Comparison of ENCODE assay signal across 30 cellular contexts in the genomic region with DNA sequence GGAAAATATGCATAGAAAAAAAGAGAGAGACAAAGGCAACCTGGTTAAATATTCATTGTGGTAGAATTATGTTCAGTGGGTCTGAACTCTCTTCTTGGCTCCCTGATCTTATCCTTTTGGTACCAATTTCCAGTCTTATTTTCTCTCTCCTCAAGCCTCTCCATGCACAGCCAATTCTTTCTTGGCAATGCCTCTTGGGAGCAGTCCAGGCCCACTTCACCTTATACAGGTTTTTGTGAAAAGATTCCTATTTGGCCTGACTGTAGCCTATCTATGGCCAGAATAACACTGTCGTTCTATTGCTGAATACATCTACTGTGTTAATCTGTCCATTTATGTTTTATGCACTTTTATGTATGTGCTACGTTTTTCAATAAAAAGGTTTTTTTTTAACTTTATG.
"Had no signal": no experiment of that assay in that cellular context is flagged by ENCODE, and none has a peak within 500 bp of the region (broad histone marks: within the 10 kb centered on the region; RNA-seq: fewer than 3 reads in every experiment).

No MANE protein-coding gene starts in this region.

- ATAC-seq: foreskin keratinocyte; heart left ventricle; left colon; sciatic nerve; stimulated activated naive CD8-positive, alpha-beta T cell treated with anti-CD3 and anti-CD28 coated beads, Interleukin-15, Interleukin-2, amounts not matched to agents 100 U/mL and 50 U/mL, for 24 hours; upper lobe of right lung had no signal

- H3K9me3 ChIP-seq: esophagus muscularis mucosa, heart left ventricle, ovary, prostate gland, tibial artery, upper lobe of right lung had no signal

- H3K27ac ChIP-seq: brain microvascular endothelial cell, esophagus muscularis mucosa, foreskin keratinocyte, heart left ventricle, ovary, skin epidermis, tibial artery, upper lobe of right lung, VCaP had no signal

- H3K27me3 ChIP-seq: foreskin keratinocyte, ovary had no signal

- H3K36me3 ChIP-seq: brain microvascular endothelial cell, esophagus muscularis mucosa, heart left ventricle, ovary, prostate gland, tibial artery, upper lobe of right lung had no signal

- H3K4me3 ChIP-seq: esophagus muscularis mucosa, heart left ventricle, ovary, prostate gland, tibial artery, upper lobe of right lung had no signal

- DNase-seq: activated CD4-positive, alpha-beta memory T cell treated with anti-CD3 and anti-CD28 coated beads for 36 hours; activated CD4-positive, alpha-beta T cell treated with anti-CD3 and anti-CD28 coated beads for 4 hours; activated CD8-positive, alpha-beta memory T cell treated with anti-CD3 and anti-CD28 coated beads, Interleukin-2, amount 50 U/mL, for 4 hours; activated effector memory CD4-positive, alpha-beta T cell treated with anti-CD3 and anti-CD28 coated beads, Interleukin-2, amount 50 U/mL, for 16 hours; activated naive CD4-positive, alpha-beta T cell treated with anti-CD3 and anti-CD28 coated beads for 36 hours; activated naive CD8-positive, alpha-beta T cell treated with anti-CD3 and anti-CD28 coated beads, Interleukin-2, amount 10 ng/mL, durations not matched to agents 7 days and 5 days; activated T-cell treated with anti-CD3 and anti-CD28 coated beads, Interleukin-2, amount 50 U/mL, for 1 hour; brain microvascular endothelial cell; endodermal cell; foreskin keratinocyte; heart left ventricle; hypothalamus; immature natural killer cell; kidney; left colon; mammary epithelial cell; naive B cell; nephron progenitor cell; ovary; retina; stimulated activated CD4-positive, alpha-beta T cell treated with anti-CD3 and anti-CD28 coated beads, Interleukin-12 subunit alpha, Interleukin-12 subunit beta, amount 100 ng/mL, for 4 hours; stimulated activated CD4-positive, alpha-beta T cell treated with anti-CD3 and anti-CD28 coated beads, Interleukin-4, amount 100 ng/mL, for 1 hour; stimulated activated naive CD8-positive, alpha-beta T cell treated with anti-CD3 and anti-CD28 coated beads, Interleukin-15, Interleukin-2, amounts not matched to agents 100 U/mL and 50 U/mL, for 24 hours; tibial artery; upper lobe of right lung had no signal
